ENCODE assay signal across 21 cellular contexts in genomic region chr2:170270278-170270864, GRCh38.
"Had no signal": no experiment of that assay in that cellular context is flagged by ENCODE, and none has a peak within 500 bp of the region (broad histone marks: within the 10 kb centered on the region; RNA-seq: fewer than 3 reads in every experiment).

No MANE protein-coding gene starts in this region.

- H3K4me1 ChIP-seq: esophagus muscularis mucosa, foreskin keratinocyte, gastroesophageal sphincter, heart left ventricle, left lung, lower lobe of right lung had no signal

- H3K27me3 ChIP-seq: dorsolateral prefrontal cortex, esophagus muscularis mucosa, foreskin keratinocyte, gastroesophageal sphincter, hepatocyte, left lung had no signal

- H3K9me3 ChIP-seq: esophagus muscularis mucosa, gastroesophageal sphincter, heart left ventricle, left lung, lower lobe of right lung, mucosa of descending colon had no signal

- H3K4me2 ChIP-seq: hepatocyte had no signal

- H3K27ac ChIP-seq: coronary artery, dorsolateral prefrontal cortex, esophagus muscularis mucosa, foreskin keratinocyte, gastroesophageal sphincter, heart left ventricle, hepatocyte, left lung, lower lobe of right lung had no signal

- H3K36me3 ChIP-seq: esophagus muscularis mucosa, gastroesophageal sphincter, heart left ventricle, left lung, lower lobe of right lung had no signal

- H3K4me3 ChIP-seq: coronary artery, dorsolateral prefrontal cortex, esophagus muscularis mucosa, gastroesophageal sphincter, heart left ventricle, hepatocyte, left lung, lower lobe of right lung, mucosa of descending colon had no signal

- DNase-seq: dermis blood vessel endothelial cell; dorsolateral prefrontal cortex; effector CD4-positive, alpha-beta T cell; effector memory CD4-positive, alpha-beta T cell; heart left ventricle; left cardiac atrium; left lung; left ventricle myocardium superior; lower lobe of right lung; mesenchymal stem cell; mucosa of descending colon had no signal

- ATAC-seq: foreskin keratinocyte, gastroesophageal sphincter, heart left ventricle, left lung, left ventricle myocardium superior, lower lobe of right lung, mucosa of descending colon had no signal

- FAIRE-seq: colon, endothelial cell of umbilical vein, frontal cortex, islet of Langerhans, keratinocyte had no signal

- H2AFZ ChIP-seq: hepatocyte had no signal

- H3K79me2 ChIP-seq: hepatocyte had no signal
